Comparison of ENCODE assay signal across 8 cellular contexts in genomic region chr5:91383956-91384300, GRCh38. TPM values are rescaled to one million over a fixed set of nuclear protein-coding genes. Genes with fewer than 3 reads are reported as not detected.
DNase-seq lines count a peak whose midpoint lies in the region; ATAC-seq and TF ChIP-seq lines count a peak whose summit lies in the region.

No MANE protein-coding gene starts in this region.

- ATAC-seq in GM21360 (IDR thresholded peaks at IDR 0.05; ENCODE audit: unreplicated experiment) (no peak), GM21717 (IDR thresholded peaks at IDR 0.05; ENCODE audit: unreplicated experiment) (no peak)

- H3K27me3 ChIP-seq in ACC112 (ENCODE audit: insufficient read depth, low read length): no peaks in the 10 kb centered on the region
- no peaks in the 10 kb centered on the region for H3K27me3 ChIP-seq in esophagus muscularis mucosa
- H3K27me3 ChIP-seq in neuron (ENCODE audit: insufficient read depth, low read length): no peaks in the 10 kb centered on the region

- H3K27ac ChIP-seq in ACC112 (ENCODE audit: low read depth, low read length): peak overlapping the region; percentile 99
- peak overlapping the region; percentile 90 to 99 (median 94) for H3K27ac ChIP-seq in esophagus muscularis mucosa (replicated peaks in 1 of 4)

- H3K9me3 ChIP-seq in esophagus muscularis mucosa: no peaks in the 10 kb centered on the region
- H3K9me3 ChIP-seq in neuron (ENCODE audit: low read length): no peaks in the 10 kb centered on the region

- no peak for TF ChIP-seq POLR2A in esophagus muscularis mucosa (IDR thresholded peaks at IDR 0.05; ENCODE audit: low read depth)

- TF ChIP-seq EP300 in esophagus muscularis mucosa (IDR thresholded peaks at IDR 0.05): no peak

- TF ChIP-seq CTCF in GM12865 (IDR thresholded peaks at IDR 0.05; ENCODE audit: insufficient read depth, low read depth, low read length, missing control alignments) (no peak), esophagus muscularis mucosa (IDR thresholded peaks at IDR 0.05) (no peak)

- peaks cover 4% of the 10 kb centered on the region for H3K4me1 ChIP-seq in ACC112 (ENCODE audit: control insufficient read depth, insufficient read depth, low read length, unreplicated experiment)
- peaks cover 9 to 16% (median 12%) of the 10 kb centered on the region in 4 donors for H3K4me1 ChIP-seq in esophagus muscularis mucosa
- H3K4me1 ChIP-seq in neuron (ENCODE audit: insufficient read depth, low read length): no peaks in the 10 kb centered on the region

- intact Hi-C loops in esophagus muscularis mucosa (cut with DNase I): loop anchor here (1.0 to 5.0 kb wide), 5 partner anchors 71 to 449 kb away; no protein-coding TSS in a partner anchor

- H3K79me2 ChIP-seq in ACC112 (ENCODE audit: control insufficient read depth, insufficient read depth, low read length, unreplicated experiment): peaks cover 46% of the 10 kb centered on the region

- peak; percentile 38 for DNase-seq in GM12865 (ENCODE audit: low read depth)
- DNase-seq in SW480 (ENCODE audit: low spot score): peak; percentile 24
- no peak for DNase-seq in esophagus muscularis mucosa (ENCODE audit: extremely low spot score)
- no peak for DNase-seq in stimulated activated naive CD4-positive, alpha-beta T cell treated with Interleukin-2 at 50 U/mL for 16 hours (lab: John Stamatoyannopoulos, UW)

- 3% methylated on average over 7 of the region's 7 CpGs for WGBS in esophagus muscularis mucosa

- H3K36me3 ChIP-seq in ACC112 (ENCODE audit: insufficient read depth, low read length) (peaks cover 12% of the 10 kb centered on the region; the same call in 1 of the 2 replicates), esophagus muscularis mucosa (no peaks in the 10 kb centered on the region), neuron (ENCODE audit: insufficient read depth, low read length) (peaks cover 5% of the 10 kb centered on the region)

- H2AFZ ChIP-seq in ACC112 (ENCODE audit: low read length, unreplicated experiment) (peak overlapping the region; percentile 56), neuron (ENCODE audit: low read depth, low read length) (peak overlapping the region; percentile 31)

- H3K4me3 ChIP-seq in ACC112 (ENCODE audit: low read depth, low read length): peak overlapping the region; percentile 98
- H3K4me3 ChIP-seq in GM12865 (ENCODE audit: low read depth, low read length): peak overlapping the region; percentile 62
- peak overlapping the region; percentile 69 to 85 (median 71) for H3K4me3 ChIP-seq in esophagus muscularis mucosa
- peak overlapping the region; percentile 90 for H3K4me3 ChIP-seq in neuron (ENCODE audit: low read length)

RNA-seq across cellular contexts. Expression of gene ARRDC3, which starts 0.8 kb away (rescaled TPM):
- 10 to 100 TPM; 37.0 to 58.2 (median 43.1) TPM for total RNA-seq in esophagus muscularis mucosa

Comparison
In these comparisons a context has a peak if more than half of its experiments do, and no peak if none do; other contexts are left out.
1. DNase-seq: peak in GM12865 (single experiment) and SW480 (single experiment); none in esophagus muscularis mucosa (single experiment) and stimulated activated naive CD4-positive, alpha-beta T cell treated with Interleukin-2 at 50 U/mL for 16 hours (single experiment).
2. Peak in every context shown above with its lines, with median percentiles within 50 percentile points of each other: H3K4me3 ChIP-seq.